In the genomic region with DNA sequence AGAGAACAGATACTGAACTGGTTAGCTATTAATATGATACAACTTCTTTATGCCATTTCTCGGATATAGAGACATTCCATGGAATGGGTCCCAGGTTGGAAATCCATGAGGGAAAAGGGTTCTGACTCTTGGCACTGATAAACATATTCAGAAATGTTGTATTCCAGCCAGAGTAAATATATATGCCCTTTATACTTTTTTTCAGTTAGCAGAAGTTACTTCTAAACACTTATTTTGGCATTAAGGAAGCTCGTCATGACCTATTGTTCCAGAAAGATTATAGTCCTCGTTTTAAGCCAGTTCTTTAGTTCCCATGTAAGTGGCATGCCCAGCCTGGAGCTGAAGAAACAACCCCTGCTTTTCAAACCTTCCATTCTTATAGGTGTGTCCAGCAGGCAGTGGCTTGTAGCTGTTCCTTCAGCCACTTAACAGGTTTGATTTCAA, we compare ENCODE assay signal across 10 cellular contexts.
DNase-seq lines count a peak whose midpoint lies in the region; ATAC-seq and TF ChIP-seq lines count a peak whose summit lies in the region.
"Had no signal": no experiment of that assay in that cellular context is flagged by ENCODE, and none has a peak within 500 bp of the region (broad histone marks: within the 10 kb centered on the region; RNA-seq: fewer than 3 reads in every experiment).

No MANE protein-coding gene starts in this region.

- H3K4me3 Mint-ChIP-seq in nephron progenitor cell, result peak overlapping the region; percentile 57

- peaks cover 43% of the 10 kb centered on the region for H3K4me1 ChIP-seq in cardiac muscle cell (ENCODE audit: low read depth)
- peaks cover 46% of the 10 kb centered on the region for H3K4me1 ChIP-seq in vagina

- H3K27ac Mint-ChIP-seq in nephron progenitor cell, result peak overlapping the region; percentile 95

- H3K27me3 ChIP-seq in cardiac muscle cell (no peaks in the 10 kb centered on the region), vagina (no peaks in the 10 kb centered on the region)
- H3K27me3 ChIP-seq: SJCRH30 had no signal

- TF ChIP-seq POLR2A in vagina (IDR thresholded peaks at IDR 0.05), result no peak

- peaks cover 4% of the 10 kb centered on the region for H3K27me3 Mint-ChIP-seq in nephron progenitor cell (ENCODE audit: low read depth, poor library complexity)

- TF ChIP-seq CTCF in cardiac muscle cell (IDR thresholded peaks at IDR 0.05; ENCODE audit: low read depth, low read length) (no peak), nephron progenitor cell (IDR thresholded peaks at IDR 0.05) (no peak), vagina (IDR thresholded peaks at IDR 0.05) (no peak)

- H3K36me3 ChIP-seq in cardiac muscle cell, result no peaks in the 10 kb centered on the region
- no peaks in the 10 kb centered on the region for H3K36me3 ChIP-seq in vagina
- H3K36me3 ChIP-seq: SJCRH30 had no signal

- H3K27ac ChIP-seq in cardiac muscle cell (peak overlapping the region; percentile 60), vagina (peak overlapping the region; percentile 72)
- H3K27ac ChIP-seq: SJCRH30 had no signal

- H3K9me3 Mint-ChIP-seq in nephron progenitor cell, result no peaks in the 10 kb centered on the region

- no peak for ATAC-seq in Right ventricle myocardium inferior

- H3K9me3 ChIP-seq in cardiac muscle cell (ENCODE audit: low read depth) (no peaks in the 10 kb centered on the region), vagina (no peaks in the 10 kb centered on the region)
- H3K9me3 ChIP-seq: SJCRH30 had no signal

- peaks cover 5% of the 10 kb centered on the region for H3K36me3 Mint-ChIP-seq in nephron progenitor cell (ENCODE audit: low read depth)

- intact Hi-C loops in Right ventricle myocardium inferior (cut with DNase I) (no loop called here), vagina (cut with DNase I) (no loop called here)

- DNase-seq in cardiac muscle cell (ENCODE audit: low read depth in 1 of 2, low spot score in 1 of 2), result peak in 1 of 2 donors; percentile 78
- DNase-seq in Right ventricle myocardium inferior (ENCODE audit: missing footprints), result no peak
- DNase-seq in fibroblast of peridontal ligament (ENCODE audit: extremely low read depth), result peak; percentile 56
- no peak for DNase-seq in nephron progenitor cell
- DNase-seq in vagina (ENCODE audit: extremely low spot score in 2 of 2), result no peak
- no peak for DNase-seq in NCI-H1436 (lab: John Stamatoyannopoulos, UW)
- no peak for DNase-seq in activated effector memory CD4-positive, alpha-beta T cell treated with Interleukin-2 at 50 U/mL for 16 hours
- DNase-seq in stimulated activated CD4-positive, alpha-beta T cell treated with anti-CD3 and anti-CD28 coated beads, Interleukin-15, amount 100 ng/mL, for 24 hours, result no peak
- DNase-seq: GDM1 had no signal

- H3K4me1 Mint-ChIP-seq in nephron progenitor cell, result peaks cover 91% of the 10 kb centered on the region

- no peak overlapping the region for H3K4me3 ChIP-seq in cardiac muscle cell
- H3K4me3 ChIP-seq in vagina, result peak overlapping the region; percentile 32 to 36
